ENCODE assay signal across 31 cellular contexts in genomic region chr4:144366425-144366824, GRCh38.
"Had no signal": no experiment of that assay in that cellular context is flagged by ENCODE, and none has a peak within 500 bp of the region (broad histone marks: within the 10 kb centered on the region; RNA-seq: fewer than 3 reads in every experiment).

No MANE protein-coding gene starts in this region.

- H3K4me3 ChIP-seq: ovary, psoas muscle, right lobe of liver, skin epidermis, smooth muscle cell, spleen, stomach, thoracic aorta, thyroid gland, tibial nerve, upper lobe of left lung, vagina had no signal

- H3K4me3 Mint-ChIP-seq: naive thymus-derived CD8-positive, alpha-beta T cell; natural killer cell treated with Interleukin-12 subunit alpha and Interleukin-12 subunit beta and Interleukin-15 and Interleukin-18, amount 100 ng/mL, for 72 hours; nephron progenitor cell; neural crest cell; stimulated activated memory B cell treated with anti-CD40 and anti-IgM and Interleukin-4, amounts not matched to agents 10 μg/mL and 1 μg/mL and 100 μg/mL, for 72 hours had no signal

- ATAC-seq: naive thymus-derived CD8-positive, alpha-beta T cell; natural killer cell treated with Interleukin-12 subunit alpha and Interleukin-12 subunit beta and Interleukin-15 and Interleukin-18, amount 100 ng/mL, for 72 hours; psoas muscle; right cardiac atrium; right lobe of liver; stimulated activated memory B cell treated with anti-CD40 and anti-IgM and Interleukin-4, amounts not matched to agents 10 μg/mL and 1 μg/mL and 100 μg/mL, for 72 hours; stimulated activated naive CD8-positive, alpha-beta T cell treated with anti-CD3 and anti-CD28 coated beads, Interleukin-15, Interleukin-2, amounts not matched to agents 100 U/mL and 50 U/mL, for 24 hours had no signal

- H3K36me3 ChIP-seq: neutrophil, ovary, right lobe of liver, spleen, stomach, thoracic aorta, thyroid gland, tibial nerve, upper lobe of left lung, vagina had no signal

- H3K27me3 ChIP-seq: neutrophil, ovary, right lobe of liver, stomach, thyroid gland, tibial nerve, upper lobe of left lung, vagina had no signal

- H3K27ac Mint-ChIP-seq: naive thymus-derived CD8-positive, alpha-beta T cell; natural killer cell treated with Interleukin-12 subunit alpha and Interleukin-12 subunit beta and Interleukin-15 and Interleukin-18, amount 100 ng/mL, for 72 hours; nephron progenitor cell; progenitor cell of endocrine pancreas; stimulated activated memory B cell treated with anti-CD40 and anti-IgM and Interleukin-4, amounts not matched to agents 10 μg/mL and 1 μg/mL and 100 μg/mL, for 72 hours had no signal

- H3K4me1 ChIP-seq: parathyroid adenoma, psoas muscle, right lobe of liver, spleen, stomach, thyroid gland, upper lobe of left lung, vagina had no signal

- H3K4me1 Mint-ChIP-seq: naive thymus-derived CD8-positive, alpha-beta T cell; nephron progenitor cell; neural crest cell; stimulated activated memory B cell treated with anti-CD40 and anti-IgM and Interleukin-4, amounts not matched to agents 10 μg/mL and 1 μg/mL and 100 μg/mL, for 72 hours had no signal

- DNase-seq: naive thymus-derived CD8-positive, alpha-beta T cell; nephron progenitor cell; nucleus accumbens; ovary; posterior cingulate gyrus; psoas muscle; right cardiac atrium; right lobe of liver; spleen; stimulated activated CD4-positive, alpha-beta T cell treated with anti-CD3 and anti-CD28 coated beads, Interleukin-12 subunit alpha, Interleukin-12 subunit beta, amount 100 ng/mL, for 4 hours; stimulated activated CD4-positive, alpha-beta T cell treated with anti-CD3 and anti-CD28 coated beads, Interleukin-1b, Interleukin-23, amount 100 ng/mL, for 48 hours; stimulated activated CD4-positive, alpha-beta T cell treated with anti-CD3 and anti-CD28 coated beads, Interleukin-4, amount 100 ng/mL, for 1 hour; stimulated activated CD4-positive, alpha-beta T cell treated with anti-CD3 and anti-CD28 coated beads, Interleukin-4, amount 100 ng/mL, for 4 hours; stimulated activated CD8-positive, alpha-beta memory T cell treated with anti-CD3 and anti-CD28 coated beads, Interleukin-4, amount 100 ng/mL, for 48 hours; stimulated activated naive CD4-positive, alpha-beta T cell; stimulated activated naive CD8-positive, alpha-beta T cell treated with anti-CD3 and anti-CD28 coated beads, Interleukin-15, Interleukin-2, amounts not matched to agents 100 U/mL and 50 U/mL, for 24 hours; stomach; thyroid gland; trophoblast cell; upper lobe of left lung had no signal

- H3K27me3 Mint-ChIP-seq: stimulated activated memory B cell treated with anti-CD40 and anti-IgM and Interleukin-4, amounts not matched to agents 10 μg/mL and 1 μg/mL and 100 μg/mL, for 72 hours had no signal

- H3K9me3 ChIP-seq: neutrophil, ovary, psoas muscle, right lobe of liver, spleen, stomach, thoracic aorta, thyroid gland, tibial nerve, upper lobe of left lung, vagina had no signal

- H3K9me3 Mint-ChIP-seq: naive thymus-derived CD8-positive, alpha-beta T cell; nephron progenitor cell; stimulated activated memory B cell treated with anti-CD40 and anti-IgM and Interleukin-4, amounts not matched to agents 10 μg/mL and 1 μg/mL and 100 μg/mL, for 72 hours had no signal

- H3K9ac ChIP-seq: parathyroid adenoma had no signal
